1 cellular context compared by ENCODE assay signal in genomic region chr4:526189-526909, GRCh38.
TF ChIP-seq lines count a peak whose summit lies in the region.

No MANE protein-coding gene starts in this region.

TF ChIP-seq in HepG2, 621 proteins besides CTCF, POLR2A, EP300 and RAD21:
- peak; percentile 72 for TF ChIP-seq AGO2 (optimal IDR thresholded peaks at IDR 0.05; ENCODE audit: low read depth, low read length)
- TF ChIP-seq MNT (IDR thresholded peaks at IDR 0.05), result peak; percentile 55
- no peak for TF ChIP-seq ZSCAN30 (CRISPR knock-in tag; IDR thresholded peaks at IDR 0.05)
- no peak for TF ChIP-seq ZNF891 (CRISPR knock-in tag; IDR thresholded peaks at IDR 0.05)
